Comparison of ENCODE assay signal across 8 cellular contexts in genomic region chr3:152323834-152324233, GRCh38. TPM values are rescaled to one million over a fixed set of nuclear protein-coding genes. Genes with fewer than 3 reads are reported as not detected.
DNase-seq lines count a peak whose midpoint lies in the region; ATAC-seq and TF ChIP-seq lines count a peak whose summit lies in the region.

No MANE protein-coding gene starts in this region.

- no peak for TF ChIP-seq CTCF in GM10248 (IDR thresholded peaks at IDR 0.05; ENCODE audit: control extremely low read depth, extremely low read depth, low read depth, missing control alignments)
- TF ChIP-seq CTCF in hepatocyte (IDR thresholded peaks at IDR 0.05; ENCODE audit: poor library complexity): no peak

- 91% methylated on average over 4 of the region's 4 CpGs for WGBS in hepatocyte (ENCODE audit: low lambda C conversion rate, missing lambda C conversion rate)

- no peak overlapping the region for H3K4me3 ChIP-seq in hepatocyte

- H3K27me3 ChIP-seq in hepatocyte: no peaks in the 10 kb centered on the region

- no peak overlapping the region for H2AFZ ChIP-seq in hepatocyte

- DNase-seq in GM10248 (ENCODE audit: extremely low spot score) (peak; percentile 24), erythroblast (lab: John Stamatoyannopoulos, UW) (peak; percentile 13 to 50), hepatocyte (ENCODE audit: low spot score) (no peak), HT-29 (ENCODE audit: low spot score) (no peak), inferior parietal cortex (ENCODE audit: extremely low spot score) (no peak), SW480 (ENCODE audit: low spot score) (no peak)

- peaks cover 8% of the 10 kb centered on the region for H4K20me1 ChIP-seq in hepatocyte (ENCODE audit: insufficient read depth, poor library complexity, severe bottlenecking)

- no peaks in the 10 kb centered on the region for H3K36me3 ChIP-seq in hepatocyte (replicated peaks; ENCODE audit: insufficient read depth, low read depth)

- no peak overlapping the region for H3K4me2 ChIP-seq in hepatocyte

- H3K9me2 ChIP-seq in hepatocyte (replicated peaks; ENCODE audit: insufficient read depth): no peaks in the 10 kb centered on the region

- POLR2A ChIA-PET in GM10248 (lab: Yijun Ruan, JAX): no interaction called here

- no peak overlapping the region for H3K27ac ChIP-seq in hepatocyte

- H3K9me3 ChIP-seq in hepatocyte (ENCODE audit: low read depth): no peaks in the 10 kb centered on the region

- CTCF ChIA-PET in GM10248 (lab: Yijun Ruan, JAX): interaction anchor here (1.0 to 1.3 kb wide), 4 partner anchors 10 to 140 kb away, joined by 3 to 4 read pairs (median 4); no protein-coding TSS in a partner anchor

- TF ChIP-seq POLR2A in erythroblast (IDR thresholded peaks at IDR 0.05; ENCODE audit: low read length): no peak

- peak; percentile 76 for ATAC-seq in GM19455 (IDR thresholded peaks at IDR 0.05; ENCODE audit: unreplicated experiment)
- peak; percentile 85 for ATAC-seq in HG03354 (IDR thresholded peaks at IDR 0.05; ENCODE audit: poor library complexity, severe bottlenecking, unreplicated experiment)

- peaks cover 91% of the 10 kb centered on the region for H3K79me2 ChIP-seq in hepatocyte

- H3K4me1 ChIP-seq in hepatocyte (ENCODE audit: insufficient read depth): peaks cover 6% of the 10 kb centered on the region

RNA-seq across cellular contexts. Expression of gene MBNL1, which starts 55.1 kb away (rescaled TPM):
- 98.5 and 104 TPM in 2 replicates for total RNA-seq in hepatocyte
- 20.5 and 27.9 TPM in 2 replicates for polyA plus RNA-seq in hepatocyte
- total RNA-seq in HT-29 (2014; rRNA removed; shearing (Covaris generic)): 144 and 163 TPM in 2 replicates

Comparison
In these comparisons a context has a peak if more than half of its experiments do, and no peak if none do; other contexts are left out.
1. DNase-seq: peak in GM10248 (single experiment) and erythroblast (2 of 2); none in hepatocyte (single experiment), HT-29 (single experiment), inferior parietal cortex (single experiment) and SW480 (single experiment).